Comparison of ENCODE assay signal across 13 cellular contexts in genomic region chr4:127501103-127501502, GRCh38.
DNase-seq lines count a peak whose midpoint lies in the region.
"Had no signal": no experiment of that assay in that cellular context is flagged by ENCODE, and none has a peak within 500 bp of the region (broad histone marks: within the 10 kb centered on the region; RNA-seq: fewer than 3 reads in every experiment).

No MANE protein-coding gene starts in this region.

- DNase-seq in CD1c-positive myeloid dendritic cell (ENCODE audit: extremely low spot score) (peak; percentile 7), M059J (ENCODE audit: low read depth) (peak; percentile 16), astrocyte of the hippocampus (ENCODE audit: low read depth, low spot score) (peak; percentile 28), iris pigment epithelial cell (ENCODE audit: low read depth) (peak; percentile 12), NCI-H446 treated with DMSO at 0.1 percent for 48 hours (lab: John Stamatoyannopoulos, UW) (no peak)
- no peak for DNase-seq in stimulated activated CD4-positive, alpha-beta T cell treated with anti-CD3 and anti-CD28 coated beads, Interleukin-4, amount 100 ng/mL, for 1 hour
- no peak for DNase-seq in activated CD4-positive, alpha-beta T cell treated with anti-CD3 and anti-CD28 coated beads, Interleukin-2, amount 50 U/mL, for 48 hours
- no peak for DNase-seq in stimulated activated naive CD4-positive, alpha-beta T cell (lab: John Stamatoyannopoulos, UW)
- DNase-seq: activated naive CD4-positive, alpha-beta T cell treated with anti-CD3 and anti-CD28 coated beads for 36 hours; NCI-H1436 treated with DMSO at 0.1 percent for 48 hours; spleen; T1000; testis had no signal

Comparison
In these comparisons a context has a peak if more than half of its experiments do, and no peak if none do; other contexts are left out.
1. DNase-seq: peak in CD1c-positive myeloid dendritic cell (single experiment), M059J (single experiment), astrocyte of the hippocampus (single experiment) and iris pigment epithelial cell (single experiment); none in stimulated activated CD4-positive, alpha-beta T cell treated with anti-CD3 and anti-CD28 coated beads, Interleukin-4, amount 100 ng/mL, for 1 hour (single experiment), activated CD4-positive, alpha-beta T cell treated with anti-CD3 and anti-CD28 coated beads, Interleukin-2, amount 50 U/mL, for 48 hours (0 of 2), NCI-H446 treated with DMSO at 0.1 percent for 48 hours (single experiment) and stimulated activated naive CD4-positive, alpha-beta T cell (0 of 6).